ENCODE assay signal across 9 cellular contexts in genomic region chr16:4298761-4299522, GRCh38. TPM values are rescaled to one million over a fixed set of nuclear protein-coding genes. Genes with fewer than 3 reads are reported as not detected.
A peak's percentile ranks its signal among the peaks of the same experiment; 100 is the strongest.
DNase-seq lines count a peak whose midpoint lies in the region; ATAC-seq and TF ChIP-seq lines count a peak whose summit lies in the region.
"Had no signal": no experiment of that assay in that cellular context is flagged by ENCODE, and none has a peak within 500 bp of the region (broad histone marks: within the 10 kb centered on the region; RNA-seq: fewer than 3 reads in every experiment).

No MANE protein-coding gene starts in this region.

- no peak overlapping the region for H3K4me3 Mint-ChIP-seq in activated CD8-positive, alpha-beta T cell treated with anti-CD3 and anti-CD28 coated beads for 36 hours

- peak overlapping the region; percentile 84 to 91 for H3K27ac ChIP-seq in esophagus (ENCODE audit: low read depth in 2 of 2, low read length in 1 of 2)

- H3K4me1 Mint-ChIP-seq in activated CD8-positive, alpha-beta T cell treated with anti-CD3 and anti-CD28 coated beads for 36 hours (ENCODE audit: low read depth): no peaks in the 10 kb centered on the region

- peak; percentile 96 for DNase-seq in AG10803 (ENCODE audit: low read depth)
- DNase-seq in NCI-H524 treated with DMSO at 0.1 percent for 48 hours (lab: John Stamatoyannopoulos, UW): peak; percentile 46
- DNase-seq in myocyte (ENCODE audit: low read depth): peak; percentile 95
- no peak for DNase-seq in activated CD8-positive, alpha-beta T cell treated with anti-CD3 and anti-CD28 coated beads for 36 hours
- no peak for DNase-seq in UCSD-AML1 (lab: John Stamatoyannopoulos, UW; ENCODE audit: unreplicated experiment)
- DNase-seq: NCI-H1436 treated with DMSO at 0.1 percent for 48 hours had no signal

- peaks cover 0 to 6% of the 10 kb centered on the region in 2 donors for H3K4me1 ChIP-seq in esophagus (ENCODE audit: control insufficient read depth in 2 of 2, insufficient read depth in 2 of 2, low read length in 1 of 2)

- H3K9me3 Mint-ChIP-seq in activated CD8-positive, alpha-beta T cell treated with anti-CD3 and anti-CD28 coated beads for 36 hours: no peaks in the 10 kb centered on the region

- no peaks in the 10 kb centered on the region for H3K27me3 ChIP-seq in esophagus (ENCODE audit: control insufficient read depth in 1 of 2, insufficient read depth in 2 of 2, low read length in 2 of 2)

- H3K9me3 ChIP-seq in esophagus (ENCODE audit: control insufficient read depth in 2 of 2, insufficient read depth in 1 of 2, low read depth in 1 of 2, low read length in 1 of 2): no peaks in the 10 kb centered on the region

- CTCF ChIA-PET in activated CD8-positive, alpha-beta T cell treated with anti-CD3 and anti-CD28 coated beads for 36 hours (lab: Charles Lee): interaction anchor here (1.2 to 2.3 kb wide), 8 partner anchors 9 to 105 kb away, joined by 3 to 11 read pairs (median 4); no protein-coding TSS in a partner anchor

- no peak for ATAC-seq in activated CD8-positive, alpha-beta T cell treated with anti-CD3 and anti-CD28 coated beads for 36 hours
- no peak for ATAC-seq in HG02610 (IDR thresholded peaks at IDR 0.05; ENCODE audit: unreplicated experiment)
- ATAC-seq in GM21528 (IDR thresholded peaks at IDR 0.05; ENCODE audit: low FRiP score, unreplicated experiment): no peak

- no peaks in the 10 kb centered on the region for H3K27me3 Mint-ChIP-seq in activated CD8-positive, alpha-beta T cell treated with anti-CD3 and anti-CD28 coated beads for 36 hours

- H3K36me3 ChIP-seq in esophagus (ENCODE audit: control insufficient read depth in 2 of 2, insufficient read depth in 2 of 2, low read length in 1 of 2): no peaks in the 10 kb centered on the region

- no peak for TF ChIP-seq CTCF in AG10803 (conservative IDR thresholded peaks at IDR 0.05; ENCODE audit: low read length)
- no peak for TF ChIP-seq CTCF in activated CD8-positive, alpha-beta T cell treated with anti-CD3 and anti-CD28 coated beads for 36 hours (IDR thresholded peaks at IDR 0.05)

- H3K4me3 ChIP-seq in AG10803 (ENCODE audit: low read length) (peak overlapping the region; percentile 40), esophagus (ENCODE audit: low read depth in 1 of 2, low read length in 2 of 2) (no peak overlapping the region)

- WGBS in esophagus, 2 donors: 32 to 36% methylated on average over 15 of the region's 15 CpGs

- H3K27ac Mint-ChIP-seq in activated CD8-positive, alpha-beta T cell treated with anti-CD3 and anti-CD28 coated beads for 36 hours: no peak overlapping the region

- POLR2A ChIA-PET in activated CD8-positive, alpha-beta T cell treated with anti-CD3 and anti-CD28 coated beads for 36 hours (lab: Charles Lee): no interaction called here

- intact Hi-C loops in activated CD8-positive, alpha-beta T cell treated with anti-CD3 and anti-CD28 coated beads for 36 hours (cut with micrococcal nuclease): no loop called here

- H3K36me3 Mint-ChIP-seq in activated CD8-positive, alpha-beta T cell treated with anti-CD3 and anti-CD28 coated beads for 36 hours (ENCODE audit: low read depth): peaks cover 7% of the 10 kb centered on the region

RNA-seq across cellular contexts. Expression of gene GLIS2, which starts 16.9 kb away (rescaled TPM):
- 1 to 10 TPM; 1.2 to 1.6 TPM for polyA plus RNA-seq in esophagus
- 3.3 and 4.5 TPM in 2 replicates for total RNA-seq in myocyte
- 65.6 TPM for polyA plus RNA-seq in myocyte (2012)
- under 1 TPM; 0.49 to 0.77 TPM for total RNA-seq in activated CD8-positive, alpha-beta T cell treated with anti-CD3 and anti-CD28 coated beads for 36 hours

RNA-seq across cellular contexts. Expression of gene TFAP4, which starts 26.1 kb away (rescaled TPM):
- 1 to 10 TPM; 6.2 to 7.8 TPM for polyA plus RNA-seq in esophagus
- total RNA-seq in myocyte: 4.4 and 5.0 TPM in 2 replicates
- 3.5 TPM for polyA plus RNA-seq in myocyte (2012)
- 10 to 100 TPM; 34.6 to 36.6 TPM for total RNA-seq in activated CD8-positive, alpha-beta T cell treated with anti-CD3 and anti-CD28 coated beads for 36 hours

RNA-seq across cellular contexts. Expression of gene PAM16, which starts 52.2 kb away (rescaled TPM):
- 10 to 100 TPM; 48.2 to 86.1 TPM for polyA plus RNA-seq in esophagus
- total RNA-seq in myocyte: 28.4 and 50.7 TPM in 2 replicates
- polyA plus RNA-seq in myocyte (2012): 47.6 TPM
- total RNA-seq in activated CD8-positive, alpha-beta T cell treated with anti-CD3 and anti-CD28 coated beads for 36 hours: 10 to 100 TPM; 65.9 to 70.1 TPM

RNA-seq across cellular contexts. Expression of gene SRL, which starts 57.1 kb away (rescaled TPM):
- polyA plus RNA-seq in esophagus: under 1 TPM; 0.16 to 0.22 TPM
- 1.9 and 2.7 TPM in 2 replicates for total RNA-seq in myocyte
- polyA plus RNA-seq in myocyte (2012): 0.44 TPM
- not detected for total RNA-seq in activated CD8-positive, alpha-beta T cell treated with anti-CD3 and anti-CD28 coated beads for 36 hours

Comparison
In these comparisons a context has a peak if more than half of its experiments do, and no peak if none do; other contexts are left out.
1. DNase-seq: peak in AG10803 (single experiment), NCI-H524 treated with DMSO at 0.1 percent for 48 hours (single experiment) and myocyte (single experiment); none in activated CD8-positive, alpha-beta T cell treated with anti-CD3 and anti-CD28 coated beads for 36 hours (single experiment) and UCSD-AML1 (single experiment).